Comparison of ENCODE assay signal across 25 cellular contexts in the genomic region with DNA sequence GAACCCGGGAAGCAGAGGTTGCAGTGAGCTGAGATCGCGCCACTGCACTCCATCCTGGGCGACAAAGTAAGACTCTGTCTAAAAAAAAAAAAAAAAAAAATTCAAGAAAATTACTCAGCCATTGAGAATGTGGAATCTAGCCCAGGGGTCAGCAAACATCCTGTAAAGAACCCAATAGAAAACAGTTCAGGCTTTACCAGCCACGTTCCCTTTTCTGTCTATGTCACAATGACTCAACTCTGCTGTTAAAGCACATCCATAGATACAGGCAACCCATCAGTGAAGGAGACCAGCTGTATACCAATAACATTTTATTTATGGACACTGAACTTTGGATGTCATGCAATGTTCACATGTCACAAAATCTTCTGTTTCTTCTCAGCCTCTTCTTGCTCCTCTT.
DNase-seq lines count a peak whose midpoint lies in the region; ATAC-seq and TF ChIP-seq lines count a peak whose summit lies in the region.
"Had no signal": no experiment of that assay in that cellular context is flagged by ENCODE, and none has a peak within 500 bp of the region (broad histone marks: within the 10 kb centered on the region; RNA-seq: fewer than 3 reads in every experiment).

No MANE protein-coding gene starts in this region.

- TF ChIP-seq CTCF in AG04450 (IDR thresholded peaks at IDR 0.05; ENCODE audit: low read depth, low read length) (no peak), brain microvascular endothelial cell (IDR thresholded peaks at IDR 0.05; ENCODE audit: low read depth, low read length, missing control alignments) (no peak)
- no peak for TF ChIP-seq CTCF in CD4-positive, alpha-beta T cell (IDR thresholded peaks at IDR 0.05)

- H3K36me3 Mint-ChIP-seq in activated naive CD4-positive, alpha-beta T cell treated with anti-CD3 and anti-CD28 coated beads for 36 hours (ENCODE audit: low read depth): no peaks in the 10 kb centered on the region
- no peaks in the 10 kb centered on the region for H3K36me3 Mint-ChIP-seq in CD4-positive, alpha-beta T cell (ENCODE audit: low read depth)
- H3K36me3 Mint-ChIP-seq: activated CD4-positive, alpha-beta memory T cell treated with anti-CD3 and anti-CD28 coated beads for 36 hours; activated naive CD8-positive, alpha-beta T cell treated with anti-CD3 and anti-CD28 coated beads, Interleukin-2, amount 10 ng/mL, durations not matched to agents 7 days and 5 days; brain; IgD-negative memory B cell; naive B cell had no signal

- no peaks in the 10 kb centered on the region for H3K36me3 ChIP-seq in brain microvascular endothelial cell (replicated peaks)

- H3K4me1 Mint-ChIP-seq in activated naive CD4-positive, alpha-beta T cell treated with anti-CD3 and anti-CD28 coated beads for 36 hours (ENCODE audit: low read depth): no peaks in the 10 kb centered on the region
- H3K4me1 Mint-ChIP-seq in CD4-positive, alpha-beta T cell (ENCODE audit: low read depth): no peaks in the 10 kb centered on the region
- H3K4me1 Mint-ChIP-seq: activated naive CD8-positive, alpha-beta T cell treated with anti-CD3 and anti-CD28 coated beads, Interleukin-2, amount 10 ng/mL, durations not matched to agents 7 days and 5 days; brain; IgD-negative memory B cell; naive B cell had no signal

- no peak overlapping the region for H3K4me3 ChIP-seq in AG04450 (ENCODE audit: low read depth, low read length)
- no peak overlapping the region for H3K4me3 ChIP-seq in brain microvascular endothelial cell (ENCODE audit: low read depth, low read length)

- peaks cover 15% of the 10 kb centered on the region for H3K27me3 Mint-ChIP-seq in activated naive CD4-positive, alpha-beta T cell treated with anti-CD3 and anti-CD28 coated beads for 36 hours (ENCODE audit: low read depth)
- no peaks in the 10 kb centered on the region for H3K27me3 Mint-ChIP-seq in CD4-positive, alpha-beta T cell
- H3K27me3 Mint-ChIP-seq: brain, IgD-negative memory B cell had no signal

- peaks cover 7% of the 10 kb centered on the region; the same call in 1 of the 2 replicates for H3K9me3 ChIP-seq in AG04450 (ENCODE audit: control insufficient read depth, insufficient read depth, low read length)
- H3K9me3 ChIP-seq in CD4-positive, alpha-beta T cell (ENCODE audit: control insufficient read depth, low read length): no peaks in the 10 kb centered on the region

- H3K27ac ChIP-seq in AG04450 (ENCODE audit: low read depth, low read length): peak overlapping the region; percentile 49
- H3K27ac ChIP-seq in brain microvascular endothelial cell: peak overlapping the region; percentile 80
- H3K27ac ChIP-seq in CD4-positive, alpha-beta T cell (ENCODE audit: low read depth, low read length): no peak overlapping the region
- H3K27ac ChIP-seq: epithelial cell of prostate had no signal

- peak; percentile 46 for DNase-seq in AG04450 (ENCODE audit: low read depth, low spot score)
- peak; percentile 75 for DNase-seq in HT1080 (ENCODE audit: low read depth)
- peak; percentile 81 for DNase-seq in brain microvascular endothelial cell
- no peak for DNase-seq in left lobe of liver (ENCODE audit: low spot score)
- no peak for DNase-seq in activated naive CD4-positive, alpha-beta T cell treated with anti-CD3 and anti-CD28 coated beads for 36 hours
- no peak for DNase-seq in CD4-positive, alpha-beta T cell
- DNase-seq in activated CD8-positive, alpha-beta memory T cell treated with anti-CD3 and anti-CD28 coated beads for 24 hours: no peak
- DNase-seq in NCI-H1436 treated with DMSO at 0.1 percent for 48 hours (lab: John Stamatoyannopoulos, UW): no peak
- DNase-seq: activated CD4-positive, alpha-beta memory T cell treated with anti-CD3 and anti-CD28 coated beads for 36 hours; activated naive CD8-positive, alpha-beta T cell treated with anti-CD3 and anti-CD28 coated beads, Interleukin-2, amount 10 ng/mL, durations not matched to agents 7 days and 5 days; COR-L47; DMS79 treated with DMSO at 0.1 percent for 48 hours; effector CD4-positive, alpha-beta T cell; hippocampal formation; naive B cell; NCI-H1417; NCI-H2081 treated with DMSO at 0.1 percent for 48 hours; NCI-H774; nucleus accumbens; SHP77 treated with DMSO at 0.1 percent for 48 hours; small intestine; stimulated activated CD4-positive, alpha-beta T cell treated with anti-CD3 and anti-CD28 coated beads, Interleukin-2, amount 100 ng/mL, for 24 hours had no signal

- CTCF ChIA-PET in AG04450 (lab: Charles Lee): no interaction called here
- CTCF ChIA-PET in activated naive CD4-positive, alpha-beta T cell treated with anti-CD3 and anti-CD28 coated beads for 36 hours (lab: Charles Lee): no interaction called here
- CTCF ChIA-PET in CD4-positive, alpha-beta T cell (lab: Charles Lee): no interaction called here

- in situ Hi-C loops in brain microvascular endothelial cell (cut with HindIII; ENCODE audit: low pct_ligation_motif_present, low sequenced_read_pairs): no loop called here

- ATAC-seq in left lobe of liver: peak; percentile 33
- no peak for ATAC-seq in CD4-positive, alpha-beta T cell (ENCODE audit: poor library complexity)

- H3K9me3 Mint-ChIP-seq in activated naive CD4-positive, alpha-beta T cell treated with anti-CD3 and anti-CD28 coated beads for 36 hours: no peaks in the 10 kb centered on the region
- no peaks in the 10 kb centered on the region for H3K9me3 Mint-ChIP-seq in CD4-positive, alpha-beta T cell
- H3K9me3 Mint-ChIP-seq: activated naive CD8-positive, alpha-beta T cell treated with anti-CD3 and anti-CD28 coated beads, Interleukin-2, amount 10 ng/mL, durations not matched to agents 7 days and 5 days had no signal

- POLR2A ChIA-PET in AG04450 (lab: Yijun Ruan, JAX): interaction anchor here (0.7 kb wide), 2 partner anchors 16 to 29 kb away, joined by 3 read pairs; no protein-coding TSS in a partner anchor
- POLR2A ChIA-PET in CD4-positive, alpha-beta T cell (lab: Charles Lee): no interaction called here

- H3K27me3 ChIP-seq in AG04450 (ENCODE audit: control insufficient read depth, insufficient read depth, low read length) (no peaks in the 10 kb centered on the region), brain microvascular endothelial cell (replicated peaks) (no peaks in the 10 kb centered on the region)
- H3K27me3 ChIP-seq in CD4-positive, alpha-beta T cell (ENCODE audit: control insufficient read depth, insufficient read depth, low read length): no peaks in the 10 kb centered on the region

- H3K4me3 Mint-ChIP-seq in activated naive CD4-positive, alpha-beta T cell treated with anti-CD3 and anti-CD28 coated beads for 36 hours: no peak overlapping the region
- no peak overlapping the region for H3K4me3 Mint-ChIP-seq in CD4-positive, alpha-beta T cell
- H3K4me3 Mint-ChIP-seq: activated CD4-positive, alpha-beta memory T cell treated with anti-CD3 and anti-CD28 coated beads for 36 hours; activated naive CD8-positive, alpha-beta T cell treated with anti-CD3 and anti-CD28 coated beads, Interleukin-2, amount 10 ng/mL, durations not matched to agents 7 days and 5 days; brain; IgD-negative memory B cell; naive B cell had no signal

- intact Hi-C loops in activated naive CD4-positive, alpha-beta T cell treated with anti-CD3 and anti-CD28 coated beads for 36 hours (cut with micrococcal nuclease): no loop called here
- intact Hi-C loops in CD4-positive, alpha-beta T cell (cut with DNase I, micrococcal nuclease): no loop called here

- H3K27ac Mint-ChIP-seq in activated naive CD4-positive, alpha-beta T cell treated with anti-CD3 and anti-CD28 coated beads for 36 hours: no peak overlapping the region
- no peak overlapping the region for H3K27ac Mint-ChIP-seq in CD4-positive, alpha-beta T cell
- H3K27ac Mint-ChIP-seq: activated CD4-positive, alpha-beta memory T cell treated with anti-CD3 and anti-CD28 coated beads for 36 hours; activated naive CD8-positive, alpha-beta T cell treated with anti-CD3 and anti-CD28 coated beads, Interleukin-2, amount 10 ng/mL, durations not matched to agents 7 days and 5 days; brain; IgD-negative memory B cell; naive B cell had no signal

Comparison
In these comparisons a context has a peak if more than half of its experiments do, and no peak if none do; other contexts are left out.
1. DNase-seq: peak in AG04450 (single experiment), HT1080 (single experiment) and brain microvascular endothelial cell (single experiment); none in left lobe of liver (single experiment), activated naive CD4-positive, alpha-beta T cell treated with anti-CD3 and anti-CD28 coated beads for 36 hours (single experiment), CD4-positive, alpha-beta T cell (0 of 10), activated CD8-positive, alpha-beta memory T cell treated with anti-CD3 and anti-CD28 coated beads for 24 hours (single experiment) and NCI-H1436 treated with DMSO at 0.1 percent for 48 hours (single experiment).